21 cellular contexts compared by ENCODE assay signal in genomic region chrX:132045456-132045855, GRCh38. TPM values are rescaled to one million over a fixed set of nuclear protein-coding genes. Genes with fewer than 3 reads are reported as not detected.
DNase-seq lines count a peak whose midpoint lies in the region; ATAC-seq, FAIRE-seq and TF ChIP-seq lines count a peak whose summit lies in the region.
"Had no signal": no experiment of that assay in that cellular context is flagged by ENCODE, and none has a peak within 500 bp of the region (broad histone marks: within the 10 kb centered on the region; RNA-seq: fewer than 3 reads in every experiment).

No MANE protein-coding gene starts in this region.

- H3K36me3 ChIP-seq in K562 (ENCODE audit: control insufficient read depth, insufficient read depth, low read length) (peaks cover 9% of the 10 kb centered on the region; the same call in 1 of the 3 replicates), mesendoderm (ENCODE audit: control insufficient read depth, insufficient read depth, low read length) (no peaks in the 10 kb centered on the region), smooth muscle cell (ENCODE audit: low read depth) (no peaks in the 10 kb centered on the region), heart left ventricle (no peaks in the 10 kb centered on the region)
- H3K36me3 ChIP-seq: MG63 had no signal

- H3K9me3 ChIP-seq in K562 (replicated peaks; ENCODE audit: control insufficient read depth, insufficient read depth, low read depth, low read length) (no peaks in the 10 kb centered on the region), smooth muscle cell (replicated peaks; ENCODE audit: low read depth) (no peaks in the 10 kb centered on the region), heart left ventricle (no peaks in the 10 kb centered on the region)
- H3K9me3 ChIP-seq: MG63 had no signal

- BruUV-seq in K562 (replicated peaks; lab: Mats Ljungman, UMichigan), result no TSS peak

- intact Hi-C loops in K562 (cut with micrococcal nuclease), result loop anchor here (2.0 kb wide), 1 partner anchor 23 kb away; the partner anchor contains the start of gene STK26
- intact Hi-C loops in heart left ventricle (cut with DNase I), result no loop called here

- no peak overlapping the region for H2BK15ac ChIP-seq in mesendoderm (replicated peaks; ENCODE audit: low read depth)

- TF ChIP-seq POLR2A in K562 (conservative IDR thresholded peaks at IDR 0.05) (no peak), heart left ventricle (IDR thresholded peaks at IDR 0.05) (no peak)

- H3K27me3 ChIP-seq in K562 (ENCODE audit: control insufficient read depth in 2 of 2, insufficient read depth in 2 of 2, low read length in 2 of 2), result no peaks in the 10 kb centered on the region
- H3K27me3 ChIP-seq in mesendoderm (ENCODE audit: insufficient read depth, low read length, poor library complexity), result no peaks in the 10 kb centered on the region
- H3K27me3 ChIP-seq in smooth muscle cell (ENCODE audit: low read depth), result no peaks in the 10 kb centered on the region
- peaks cover 0 to 16% (median 0%) of the 10 kb centered on the region in 9 donors for H3K27me3 ChIP-seq in heart left ventricle
- H3K27me3 ChIP-seq: MG63 had no signal

- no peak overlapping the region for H2AFZ ChIP-seq in K562 (ENCODE audit: low read depth, low read length)
- no peak overlapping the region for H2AFZ ChIP-seq in smooth muscle cell (ENCODE audit: low read depth)
- H2AFZ ChIP-seq: GM23248, PC-9 had no signal

- CTCF ChIA-PET in activated naive CD4-positive, alpha-beta T cell treated with anti-CD3 and anti-CD28 coated beads, Interleukin-2, amount 10 ng/mL, durations not matched to agents 7 days and 5 days (lab: Charles Lee), result no interaction called here
- CTCF ChIA-PET in K562 (lab: Yijun Ruan, JAX; ENCODE audit: low intra/inter-chr PET ratio), result no interaction called here

- no peak for TF ChIP-seq CTCF in K562 (IDR thresholded peaks at IDR 0.05 in 2 of 3, conservative IDR thresholded peaks at IDR 0.05 in 1 of 3; ENCODE audit: insufficient read depth in 2 of 3, low read depth in 1 of 3, low read length in 3 of 3)
- TF ChIP-seq CTCF in smooth muscle cell (IDR thresholded peaks at IDR 0.05; ENCODE audit: borderline replicate concordance, insufficient read depth, poor library complexity, severe bottlenecking), result no peak
- TF ChIP-seq CTCF in heart left ventricle (IDR thresholded peaks at IDR 0.05), result no peak

- no peaks in the 10 kb centered on the region for H3K36me3 Mint-ChIP-seq in activated naive CD4-positive, alpha-beta T cell treated with anti-CD3 and anti-CD28 coated beads, Interleukin-2, amount 50 U/mL, for 24 hours
- peaks cover 6% of the 10 kb centered on the region for H3K36me3 Mint-ChIP-seq in activated naive CD4-positive, alpha-beta T cell treated with anti-CD3 and anti-CD28 coated beads, Interleukin-2, amount 10 ng/mL, durations not matched to agents 7 days and 5 days

- H3K79me2 ChIP-seq in K562 (ENCODE audit: control insufficient read depth, insufficient read depth, low read length) (peaks cover 94% of the 10 kb centered on the region), mesendoderm (ENCODE audit: control insufficient read depth, insufficient read depth, low read length) (peaks cover 2% of the 10 kb centered on the region), smooth muscle cell (ENCODE audit: low read depth) (peaks cover 22% of the 10 kb centered on the region)

- no peak overlapping the region; the same call in 1 of the 2 replicates for H3K4me2 ChIP-seq in K562 (ENCODE audit: insufficient read depth, low read length)
- H3K4me2 ChIP-seq in mesendoderm (ENCODE audit: low read length), result no peak overlapping the region
- H3K4me2 ChIP-seq in smooth muscle cell, result peak overlapping the region; percentile 53
- H3K4me2 ChIP-seq: BLaER1 treated with 17β-estradiol and CSF1 and Interleukin-3, amounts not matched to agents 10 nM and 100 nM; PC-9 had no signal

- H2BK120ac ChIP-seq in mesendoderm (ENCODE audit: low read depth, low read length), result no peak overlapping the region

- no peaks in the 10 kb centered on the region for H3K27me3 Mint-ChIP-seq in activated naive CD4-positive, alpha-beta T cell treated with anti-CD3 and anti-CD28 coated beads, Interleukin-2, amount 50 U/mL, for 24 hours
- no peaks in the 10 kb centered on the region for H3K27me3 Mint-ChIP-seq in activated naive CD4-positive, alpha-beta T cell treated with anti-CD3 and anti-CD28 coated beads, Interleukin-2, amount 10 ng/mL, durations not matched to agents 7 days and 5 days
- H3K27me3 Mint-ChIP-seq: CD4-positive, alpha-beta memory T cell had no signal

- H3K27ac ChIP-seq in K562 (ENCODE audit: extremely low read depth, low read depth, low read length), result peak overlapping the region; percentile 61
- no peak overlapping the region for H3K27ac ChIP-seq in mesendoderm (ENCODE audit: low read depth, low read length)
- peak overlapping the region; percentile 81 for H3K27ac ChIP-seq in smooth muscle cell (ENCODE audit: low read depth)
- no peak overlapping the region for H3K27ac ChIP-seq in heart left ventricle
- H3K27ac ChIP-seq: BLaER1 treated with 17β-estradiol and CSF1 and Interleukin-3, amounts not matched to agents 10 nM and 100 nM; GM23248; PC-9; RWPE1 had no signal

- H3K4me1 Mint-ChIP-seq in activated naive CD4-positive, alpha-beta T cell treated with anti-CD3 and anti-CD28 coated beads, Interleukin-2, amount 50 U/mL, for 24 hours, result peaks cover 73% of the 10 kb centered on the region
- H3K4me1 Mint-ChIP-seq in activated naive CD4-positive, alpha-beta T cell treated with anti-CD3 and anti-CD28 coated beads, Interleukin-2, amount 10 ng/mL, durations not matched to agents 7 days and 5 days, result peaks cover 2% of the 10 kb centered on the region

- H3K23ac ChIP-seq in mesendoderm (ENCODE audit: low read length), result no peak overlapping the region

- 29% methylated on average over 2 of the region's 2 CpGs for WGBS in K562 (ENCODE audit: insufficient coverage, low coverage, missing lambda C conversion rate)
- WGBS in mesendoderm (ENCODE audit: extremely low coverage, insufficient coverage, low lambda C conversion rate), result no CpG with 5 or more reads among the region's 2 CpGs
- WGBS in smooth muscle cell (ENCODE audit: low lambda C conversion rate), result 34% methylated on average over 2 of the region's 2 CpGs
- 50 to 65% (median 62%) methylated on average over 2 of the region's 2 CpGs for WGBS in heart left ventricle, 4 donors

- H4K8ac ChIP-seq in mesendoderm (ENCODE audit: low read depth, low read length), result no peak overlapping the region

- no peak for TF ChIP-seq EP300 in K562 (IDR thresholded peaks at IDR 0.05; ENCODE audit: low read length)

- H3K27ac Mint-ChIP-seq in activated naive CD4-positive, alpha-beta T cell treated with anti-CD3 and anti-CD28 coated beads, Interleukin-2, amount 50 U/mL, for 24 hours, result peak overlapping the region; percentile 55
- no peak overlapping the region for H3K27ac Mint-ChIP-seq in activated naive CD4-positive, alpha-beta T cell treated with anti-CD3 and anti-CD28 coated beads, Interleukin-2, amount 10 ng/mL, durations not matched to agents 7 days and 5 days
- H3K27ac Mint-ChIP-seq: CD4-positive, alpha-beta memory T cell had no signal

- ATAC-seq in K562, result no peak
- no peak for ATAC-seq in heart left ventricle

- H2BK5ac ChIP-seq in mesendoderm (ENCODE audit: low read length), result no peak overlapping the region

- H2AK5ac ChIP-seq in mesendoderm (ENCODE audit: low read length), result no peak overlapping the region

- no peak overlapping the region for H3K4ac ChIP-seq in mesendoderm (ENCODE audit: low read depth, low read length)

- in situ Hi-C loops in K562 (cut with MboI), result no loop called here

- no peak overlapping the region for H3K4me3 ChIP-seq in K562
- no peak overlapping the region for H3K4me3 ChIP-seq in mesendoderm (ENCODE audit: low read length)
- H3K4me3 ChIP-seq in smooth muscle cell, result no peak overlapping the region
- no peak overlapping the region for H3K4me3 ChIP-seq in heart left ventricle
- H3K4me3 ChIP-seq: BLaER1 treated with 17β-estradiol and CSF1 and Interleukin-3, amounts not matched to agents 10 nM and 100 nM; GM23248; MG63; PC-9 had no signal

- FAIRE-seq in K562 (lab: Jason Lieb, UNC), result no peak
- FAIRE-seq: G401.6 had no signal

- POLR2A ChIA-PET in K562 (lab: Yijun Ruan, JAX), result interaction anchor here (0.8 to 1.4 kb wide), 3 partner anchors 12 to 442 kb away, joined by 3 to 7 read pairs (median 3); no protein-coding TSS in a partner anchor

- H3K79me1 ChIP-seq in mesendoderm (ENCODE audit: low read length), result no peaks in the 10 kb centered on the region

- H4K5ac ChIP-seq in mesendoderm (ENCODE audit: low read length), result no peak overlapping the region

- H3F3A ChIP-seq in smooth muscle cell (ENCODE audit: low read depth), result no peaks in the 10 kb centered on the region

- H4K20me1 ChIP-seq in K562 (replicated peaks; ENCODE audit: control insufficient read depth, insufficient read depth, low read length), result peaks cover 5% of the 10 kb centered on the region; the same call in 1 of the 2 replicates
- H4K20me1 ChIP-seq in smooth muscle cell (ENCODE audit: low read depth), result no peaks in the 10 kb centered on the region

- no peak for TF ChIP-seq RAD21 in K562 (CRISPR knock-in tag; conservative IDR thresholded peaks at IDR 0.05 in 1 of 2, IDR thresholded peaks at IDR 0.05 in 1 of 2)

- H3K4me3 Mint-ChIP-seq in activated naive CD4-positive, alpha-beta T cell treated with anti-CD3 and anti-CD28 coated beads, Interleukin-2, amount 50 U/mL, for 24 hours, result no peak overlapping the region
- H3K4me3 Mint-ChIP-seq in activated naive CD4-positive, alpha-beta T cell treated with anti-CD3 and anti-CD28 coated beads, Interleukin-2, amount 10 ng/mL, durations not matched to agents 7 days and 5 days, result no peak overlapping the region

- no peak for DNase-seq in activated naive CD4-positive, alpha-beta T cell treated with anti-CD3 and anti-CD28 coated beads, Interleukin-2, amount 10 ng/mL, durations not matched to agents 7 days and 5 days
- no peak for DNase-seq in K562 (ENCODE audit: extremely low read depth in 1 of 4, low spot score in 3 of 4)
- DNase-seq in mesendoderm, result peak; percentile 55
- DNase-seq in smooth muscle cell (lab: John Stamatoyannopoulos, UW; ENCODE audit: unreplicated experiment), result no peak
- DNase-seq in heart left ventricle, result no peak
- no peak for DNase-seq in NCI-H1930 (lab: John Stamatoyannopoulos, UW)
- no peak for DNase-seq in DMS114 treated with DMSO at 0.1 percent for 48 hours (lab: John Stamatoyannopoulos, UW; ENCODE audit: unreplicated experiment)
- DNase-seq: 8988T; CD4-positive, alpha-beta memory T cell; DMS153; GM23248; MG63; NCI-H1417; NCI-H187; NCI-H510A; PC-9; SHP77 treated with DMSO at 0.1 percent for 48 hours had no signal

- no peaks in the 10 kb centered on the region for H3K9me1 ChIP-seq in K562 (ENCODE audit: control insufficient read depth, insufficient read depth, low read length)

- H3K9me3 Mint-ChIP-seq in activated naive CD4-positive, alpha-beta T cell treated with anti-CD3 and anti-CD28 coated beads, Interleukin-2, amount 50 U/mL, for 24 hours, result no peaks in the 10 kb centered on the region
- no peaks in the 10 kb centered on the region for H3K9me3 Mint-ChIP-seq in activated naive CD4-positive, alpha-beta T cell treated with anti-CD3 and anti-CD28 coated beads, Interleukin-2, amount 10 ng/mL, durations not matched to agents 7 days and 5 days
- H3K9me3 Mint-ChIP-seq: CD4-positive, alpha-beta memory T cell had no signal

- H3K9ac ChIP-seq in K562 (ENCODE audit: insufficient read depth in 1 of 2, low read depth in 2 of 2, low read length in 2 of 2) (no peak overlapping the region; a peak in 1 of 4 replicates), mesendoderm (ENCODE audit: low read length) (no peak overlapping the region), smooth muscle cell (ENCODE audit: low read depth) (peak overlapping the region; percentile 45)
- H3K9ac ChIP-seq: BLaER1 treated with 17β-estradiol and CSF1 and Interleukin-3, amounts not matched to agents 10 nM and 100 nM; GM23248 had no signal

- no peak overlapping the region for H3K56ac ChIP-seq in mesendoderm (ENCODE audit: low read length)

- peaks cover 0 to 20% of the 10 kb centered on the region in 2 experiments; a peak in 3 of 5 replicates for H3K4me1 ChIP-seq in K562 (replicated peaks in 1 of 2; ENCODE audit: control insufficient read depth in 2 of 2, insufficient read depth in 2 of 2, low read length in 2 of 2)
- H3K4me1 ChIP-seq in mesendoderm (ENCODE audit: control insufficient read depth, low read depth, low read length), result peaks cover 2% of the 10 kb centered on the region
- H3K4me1 ChIP-seq in smooth muscle cell (ENCODE audit: low read depth), result peaks cover 15% of the 10 kb centered on the region
- H3K4me1 ChIP-seq in heart left ventricle, result no peaks in the 10 kb centered on the region

- no peak overlapping the region for H3K18ac ChIP-seq in mesendoderm (ENCODE audit: low read length)

RNA-seq across cellular contexts. Expression of gene STK26, which starts 22.4 kb away (rescaled TPM):
- total RNA-seq in K562 (2011; cell fraction: chromatin; rRNA removed; ENCODE audit: low replicate concordance), result 7.1 and 28.5 TPM in 2 replicates
- total RNA-seq in K562 (2011; cell fraction: nucleolus; rRNA removed), result 4.2 and 6.4 TPM in 2 replicates
- total RNA-seq in K562 (2011; cell fraction: nucleoplasm; rRNA removed), result 8.8 and 15.3 TPM in 2 replicates
- total RNA-seq in K562 (2014; rRNA removed) (40.8 and 43.4 TPM in 2 replicates), K562 (2014; rRNA removed; fragmentation: Illumina TruSeq; extraction: Trizol) (72.9 and 82.8 TPM in 2 replicates), K562 (2015; rRNA removed; fragmentation: Illumina TruSeq; extraction: Trizol) (66.8 and 72.3 TPM in 2 replicates), K562 (2021) (50.1 and 50.7 TPM in 2 replicates), smooth muscle cell (50.9 and 56.3 TPM in 2 replicates), heart left ventricle (1 to 10 TPM in 7 of 9 donors, under 1 TPM in 2; 0.43 to 4.9 (median 1.6) TPM)
- polyA plus RNA-seq in K562 (2011; rRNA removed) (29.4 and 50.9 TPM in 2 replicates), K562 (2014; fragmentation: Illumina TruSeq; extraction: Trizol) (53.0 and 64.7 TPM in 2 replicates), K562 (2014; fragmentation: Nextera tagmentation; extraction: Ambion mirVana) (10 to 100 TPM; 28.1 to 29.3 TPM), K562 (2014; rRNA removed) (38.6 and 39.5 TPM in 2 replicates), smooth muscle cell (13.2 and 13.8 TPM in 2 replicates), heart left ventricle (under 1 TPM; 0.71 to 0.91 TPM)
- 6.9 and 10.6 TPM in 2 replicates for polyA plus RNA-seq in K562 (2011; cell fraction: cytosol; rRNA removed)
- 17.8 and 22.4 TPM in 2 replicates for polyA plus RNA-seq in K562 (2011; cell fraction: nucleus; rRNA removed)
- 31.4 and 44.2 TPM in 2 replicates for polyA plus RNA-seq in K562 (2012)
- 33.6 and 42.1 TPM in 2 replicates for polyA minus RNA-seq in K562 (2011; rRNA and poly(A)+ RNA removed)
- polyA minus RNA-seq in K562 (2011; cell fraction: cytosol; rRNA and poly(A)+ RNA removed), result 18.1 and 24.6 TPM in 2 replicates
- 11.6 and 13.8 TPM in 2 replicates for polyA minus RNA-seq in K562 (2011; cell fraction: nucleus; rRNA and poly(A)+ RNA removed)
- polyA plus RNA-seq in mesendoderm (2013, experiment 1 of 2), result 69.3 TPM
- polyA plus RNA-seq in mesendoderm (2013, experiment 2 of 2), result 71.4 TPM

Comparison
In these comparisons a context has a peak if more than half of its experiments do, and no peak if none do; other contexts are left out.
1. H3K27ac ChIP-seq: peak in K562 (single experiment) and smooth muscle cell (single experiment); none in mesendoderm (single experiment) and heart left ventricle (0 of 12).